8 cellular contexts compared by ENCODE assay signal in the genomic region with DNA sequence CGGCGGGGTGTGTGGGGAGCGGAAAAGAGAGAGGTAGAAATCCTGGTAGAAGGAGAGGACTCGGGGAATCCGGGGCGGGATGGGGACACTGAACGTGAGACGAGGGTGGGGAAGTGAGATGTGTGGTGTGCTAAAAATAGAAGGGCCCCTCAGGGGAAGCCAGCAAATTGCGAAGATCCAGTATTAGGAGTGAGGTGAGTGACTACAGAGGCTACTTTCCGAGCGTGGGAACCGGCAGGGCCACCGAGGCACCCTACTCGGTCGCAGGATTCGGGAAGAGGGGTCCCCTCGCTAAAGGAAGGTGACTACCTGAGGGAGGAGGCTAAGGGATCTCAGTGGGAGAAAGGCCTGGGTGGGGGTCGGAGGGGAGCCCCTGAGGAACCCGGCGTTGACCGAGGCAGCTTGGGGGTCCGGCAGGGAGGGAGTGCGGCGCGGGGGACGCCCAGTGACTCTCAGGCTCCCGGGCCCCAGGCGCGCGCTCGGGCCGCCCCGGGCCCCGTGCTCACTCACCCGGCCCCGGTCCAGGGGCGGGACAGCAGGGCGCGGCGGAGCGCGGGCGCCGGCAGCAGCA. TPM values are rescaled to one million over a fixed set of nuclear protein-coding genes. Genes with fewer than 3 reads are reported as not detected.
A peak's percentile ranks its signal among the peaks of the same experiment; 100 is the strongest.
DNase-seq lines count a peak whose midpoint lies in the region; ATAC-seq and TF ChIP-seq lines count a peak whose summit lies in the region.

No MANE protein-coding gene starts in this region.

- H3K9me3 ChIP-seq in right lobe of liver (no peaks in the 10 kb centered on the region), transverse colon (no peaks in the 10 kb centered on the region)

- H3K4me1 ChIP-seq in right lobe of liver, result peaks cover 0 to 30% (median 12%) of the 10 kb centered on the region in 4 donors
- H3K4me1 ChIP-seq in transverse colon, result peaks cover 6 to 24% (median 15%) of the 10 kb centered on the region in 4 donors

- H3K27me3 Mint-ChIP-seq in activated CD8-positive, alpha-beta memory T cell treated with anti-CD3 and anti-CD28 coated beads, Interleukin-2, amount 10 ng/mL, durations not matched to agents 7 days and 5 days, result no peaks in the 10 kb centered on the region
- H3K27me3 Mint-ChIP-seq in MCF 10A (ENCODE audit: insufficient read depth, unreplicated experiment), result no peaks in the 10 kb centered on the region

- no peak for TF ChIP-seq CTCF in MCF 10A (IDR thresholded peaks at IDR 0.05; ENCODE audit: unreplicated experiment)
- no peak for TF ChIP-seq CTCF in right lobe of liver (IDR thresholded peaks at IDR 0.05)
- TF ChIP-seq CTCF in transverse colon (IDR thresholded peaks at IDR 0.05), result no peak

- H3K27ac ChIP-seq in right lobe of liver (peak overlapping the region; percentile 77 to 96 (median 89)), transverse colon (peak overlapping the region; percentile 86 to 93 (median 91))

- no peaks in the 10 kb centered on the region for H3K27me3 ChIP-seq in right lobe of liver
- H3K27me3 ChIP-seq in transverse colon, result no peaks in the 10 kb centered on the region

- no peaks in the 10 kb centered on the region for H3K9me3 Mint-ChIP-seq in activated CD8-positive, alpha-beta memory T cell treated with anti-CD3 and anti-CD28 coated beads, Interleukin-2, amount 10 ng/mL, durations not matched to agents 7 days and 5 days (ENCODE audit: low read depth)
- H3K9me3 Mint-ChIP-seq in MCF 10A (ENCODE audit: unreplicated experiment), result no peaks in the 10 kb centered on the region

- ATAC-seq in activated CD8-positive, alpha-beta memory T cell treated with anti-CD3 and anti-CD28 coated beads, Interleukin-2, amount 10 ng/mL, durations not matched to agents 7 days and 5 days, result no peak
- ATAC-seq in right lobe of liver, result no peak

- H3K27ac Mint-ChIP-seq in activated CD8-positive, alpha-beta memory T cell treated with anti-CD3 and anti-CD28 coated beads, Interleukin-2, amount 10 ng/mL, durations not matched to agents 7 days and 5 days, result peak overlapping the region; percentile 81
- H3K27ac Mint-ChIP-seq in MCF 10A (ENCODE audit: low read depth, unreplicated experiment), result peak overlapping the region; percentile 98

- peak overlapping the region; percentile 92 for H3K4me3 Mint-ChIP-seq in activated CD8-positive, alpha-beta memory T cell treated with anti-CD3 and anti-CD28 coated beads, Interleukin-2, amount 10 ng/mL, durations not matched to agents 7 days and 5 days
- H3K4me3 Mint-ChIP-seq in MCF 10A (ENCODE audit: unreplicated experiment), result peak overlapping the region; percentile 88

- H3K36me3 ChIP-seq in right lobe of liver (peaks cover 0 to 7% (median 3%) of the 10 kb centered on the region in 4 donors), transverse colon (no peaks in the 10 kb centered on the region)

- no peaks in the 10 kb centered on the region for H3K36me3 Mint-ChIP-seq in activated CD8-positive, alpha-beta memory T cell treated with anti-CD3 and anti-CD28 coated beads, Interleukin-2, amount 10 ng/mL, durations not matched to agents 7 days and 5 days
- peaks cover 12% of the 10 kb centered on the region for H3K36me3 Mint-ChIP-seq in MCF 10A (ENCODE audit: insufficient read depth, unreplicated experiment)

- POLR2A ChIA-PET in MCF 10A (lab: Yijun Ruan, JAX), result interaction anchor here (0.6 to 4.0 kb wide), 16 partner anchors 10 to 252 kb away, joined by 3 to 30 read pairs (median 6); no protein-coding TSS in a partner anchor

- WGBS in right lobe of liver (ENCODE audit: insufficient coverage, low coverage, low lambda C conversion rate, missing lambda C conversion rate), result 0% methylated on average over 17 of the region's 44 CpGs
- 1% methylated on average over 28 of the region's 44 CpGs; no CpG with 5 or more reads in 1 of the 2 donors for WGBS in transverse colon (ENCODE audit: low coverage in 1 of 2), 2 donors

- H3K4me1 Mint-ChIP-seq in activated CD8-positive, alpha-beta memory T cell treated with anti-CD3 and anti-CD28 coated beads, Interleukin-2, amount 10 ng/mL, durations not matched to agents 7 days and 5 days, result peaks cover 19% of the 10 kb centered on the region
- peaks cover 16% of the 10 kb centered on the region for H3K4me1 Mint-ChIP-seq in MCF 10A (ENCODE audit: insufficient read depth, unreplicated experiment)

- BruUV-seq in MCF 10A (replicated peaks; lab: Mats Ljungman, UMichigan), result no TSS peak

- TF ChIP-seq POLR2A in right lobe of liver (IDR thresholded peaks at IDR 0.05), result peak; percentile 95
- no peak for TF ChIP-seq POLR2A in transverse colon (IDR thresholded peaks at IDR 0.05)

- H3K4me3 ChIP-seq in right lobe of liver, result peak overlapping the region; percentile 92 to 99 (median 94)
- H3K4me3 ChIP-seq in transverse colon, result peak overlapping the region; percentile 49 to 86 (median 66)

- in situ Hi-C loops in transverse colon (cut with MboI; ENCODE audit: low pct_ligation_motif_present in 1 of 4, low pct_unique_long_range_greater_than_20kb in 1 of 4, low sequenced_read_pairs in 3 of 4), result loop anchor here (10.0 to 25.0 kb wide), 2 partner anchors 193 to 335 kb away; no protein-coding TSS in a partner anchor

- peak; percentile 44 for DNase-seq in activated CD8-positive, alpha-beta memory T cell treated with anti-CD3 and anti-CD28 coated beads, Interleukin-2, amount 10 ng/mL, durations not matched to agents 7 days and 5 days
- DNase-seq in activated CD8-positive, alpha-beta memory T cell treated with anti-CD3 and anti-CD28 coated beads for 24 hours, result no peak
- peak; percentile 19 for DNase-seq in NAMALWA (ENCODE audit: low spot score)
- DNase-seq in MCF 10A (ENCODE audit: unreplicated experiment), result no peak
- no peak for DNase-seq in right lobe of liver
- no peak for DNase-seq in transverse colon
- no peak for DNase-seq in T1000 (lab: John Stamatoyannopoulos, UW)
- no peak for DNase-seq in LoVo (ENCODE audit: low spot score)

- CTCF ChIA-PET in activated CD8-positive, alpha-beta memory T cell treated with anti-CD3 and anti-CD28 coated beads, Interleukin-2, amount 10 ng/mL, durations not matched to agents 7 days and 5 days (lab: Charles Lee), result interaction anchor here (0.8 to 6.3 kb wide), 15 partner anchors 13 to 212 kb away, joined by 3 to 55 read pairs (median 4); no protein-coding TSS in a partner anchor
- CTCF ChIA-PET in MCF 10A (lab: Yijun Ruan, JAX), result interaction anchor here (0.7 to 1.8 kb wide), 6 partner anchors 11 to 196 kb away, joined by 3 to 15 read pairs (median 4); no protein-coding TSS in a partner anchor

- no peak for TF ChIP-seq EP300 in transverse colon (IDR thresholded peaks at IDR 0.05; ENCODE audit: low read depth)

- intact Hi-C loops in MCF 10A (cut with micrococcal nuclease), result no loop called here
- intact Hi-C loops in right lobe of liver (cut with DNase I), result no loop called here
- intact Hi-C loops in transverse colon (cut with DNase I; ENCODE audit: low total_unique reads), result no loop called here

RNA-seq across cellular contexts. Expression of a gene that starts 0.3 kb away (rescaled TPM):
- total RNA-seq in activated CD8-positive, alpha-beta memory T cell treated with anti-CD3 and anti-CD28 coated beads, Interleukin-2, amount 10 ng/mL, durations not matched to agents 7 days and 5 days, result 1 to 10 TPM; 4.5 to 5.8 TPM
- total RNA-seq in MCF 10A (2022), result 5.7 and 6.3 TPM in 2 replicates
- 100 to 1,000 TPM; 218 to 364 (median 265) TPM for total RNA-seq in right lobe of liver
- 1 to 10 TPM; 3.8 to 6.0 (median 4.8) TPM for total RNA-seq in transverse colon

RNA-seq across cellular contexts. Expression of a gene that starts 42.6 kb away (rescaled TPM):
- not detected for total RNA-seq in activated CD8-positive, alpha-beta memory T cell treated with anti-CD3 and anti-CD28 coated beads, Interleukin-2, amount 10 ng/mL, durations not matched to agents 7 days and 5 days
- total RNA-seq in MCF 10A (2022), result not detected in 2 replicates
- total RNA-seq in right lobe of liver, result under 1 TPM in 1 of 6 experiments, not detected in 5; 0.07 TPM
- not detected for total RNA-seq in transverse colon

RNA-seq across cellular contexts. Expression of a gene that starts 54.4 kb away (rescaled TPM):
- 10 to 100 TPM; 12.5 to 13.7 TPM for total RNA-seq in activated CD8-positive, alpha-beta memory T cell treated with anti-CD3 and anti-CD28 coated beads, Interleukin-2, amount 10 ng/mL, durations not matched to agents 7 days and 5 days
- 10.8 and 21.0 TPM in 2 replicates for total RNA-seq in MCF 10A (2022)
- total RNA-seq in right lobe of liver, result 10 to 100 TPM in 2 of 6 experiments, 1 to 10 TPM in 4; 2.9 to 12.7 (median 7.2) TPM
- 100 to 1,000 TPM in 1 of 4 donors, 10 to 100 TPM in 2, 1 to 10 TPM in 1; 5.0 to 145 (median 13.6) TPM for total RNA-seq in transverse colon

Comparison
In these comparisons a context has a peak if more than half of its experiments do, and no peak if none do; other contexts are left out.
1. DNase-seq: peak in activated CD8-positive, alpha-beta memory T cell treated with anti-CD3 and anti-CD28 coated beads, Interleukin-2, amount 10 ng/mL, durations not matched to agents 7 days and 5 days (single experiment) and NAMALWA (single experiment); none in activated CD8-positive, alpha-beta memory T cell treated with anti-CD3 and anti-CD28 coated beads for 24 hours (single experiment), MCF 10A (single experiment), right lobe of liver (0 of 3), transverse colon (single experiment), T1000 (single experiment) and LoVo (single experiment).
2. RNA of a gene that starts 0.3 kb away (total RNA-seq): 218 to 364 TPM in right lobe of liver; 5.7 to 6.3 TPM in MCF 10A, 4.5 to 5.8 TPM in activated CD8-positive, alpha-beta memory T cell treated with anti-CD3 and anti-CD28 coated beads, Interleukin-2, amount 10 ng/mL, durations not matched to agents 7 days and 5 days and 3.8 to 6.0 TPM in transverse colon; every median in the first group is over 10 times any median in the second.